Comparison of ENCODE assay signal across 1 cellular context in the genomic region with DNA sequence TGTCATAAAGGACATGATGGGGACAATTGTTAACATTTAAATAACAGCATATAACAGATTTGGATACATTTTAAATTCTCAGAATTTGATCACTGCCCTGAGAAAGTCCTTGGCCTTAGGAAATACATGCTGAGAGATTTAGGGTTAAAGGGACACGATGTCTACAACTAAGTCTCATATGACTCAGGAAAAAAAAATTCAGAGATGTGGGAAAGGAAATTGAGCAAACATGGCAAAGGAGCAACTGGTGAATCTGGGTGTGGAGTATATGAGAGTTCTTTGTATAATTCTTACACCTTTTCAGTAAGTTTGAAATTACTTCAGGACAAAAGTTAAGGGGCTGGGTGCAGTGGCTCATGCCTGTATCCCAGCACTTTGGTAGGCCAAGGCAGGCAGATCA.
TF ChIP-seq lines count a peak whose summit lies in the region.

No MANE protein-coding gene starts in this region.

TF ChIP-seq in endothelial cell of umbilical vein, 7 proteins besides CTCF, POLR2A, EP300 and RAD21:
- TF ChIP-seq GATA2 (IDR thresholded peaks at IDR 0.05; ENCODE audit: insufficient read depth, insufficient read length, low read depth, low read length): no peak
- peak; percentile 33 for TF ChIP-seq FOS (IDR thresholded peaks at IDR 0.05; ENCODE audit: borderline replicate concordance, insufficient read depth, low read length)
- no peak for TF ChIP-seq POLR2AphosphoS5 (IDR thresholded peaks at IDR 0.05; ENCODE audit: insufficient read depth, low read depth, low read length)
